11 cellular contexts compared by ENCODE assay signal in the genomic region with DNA sequence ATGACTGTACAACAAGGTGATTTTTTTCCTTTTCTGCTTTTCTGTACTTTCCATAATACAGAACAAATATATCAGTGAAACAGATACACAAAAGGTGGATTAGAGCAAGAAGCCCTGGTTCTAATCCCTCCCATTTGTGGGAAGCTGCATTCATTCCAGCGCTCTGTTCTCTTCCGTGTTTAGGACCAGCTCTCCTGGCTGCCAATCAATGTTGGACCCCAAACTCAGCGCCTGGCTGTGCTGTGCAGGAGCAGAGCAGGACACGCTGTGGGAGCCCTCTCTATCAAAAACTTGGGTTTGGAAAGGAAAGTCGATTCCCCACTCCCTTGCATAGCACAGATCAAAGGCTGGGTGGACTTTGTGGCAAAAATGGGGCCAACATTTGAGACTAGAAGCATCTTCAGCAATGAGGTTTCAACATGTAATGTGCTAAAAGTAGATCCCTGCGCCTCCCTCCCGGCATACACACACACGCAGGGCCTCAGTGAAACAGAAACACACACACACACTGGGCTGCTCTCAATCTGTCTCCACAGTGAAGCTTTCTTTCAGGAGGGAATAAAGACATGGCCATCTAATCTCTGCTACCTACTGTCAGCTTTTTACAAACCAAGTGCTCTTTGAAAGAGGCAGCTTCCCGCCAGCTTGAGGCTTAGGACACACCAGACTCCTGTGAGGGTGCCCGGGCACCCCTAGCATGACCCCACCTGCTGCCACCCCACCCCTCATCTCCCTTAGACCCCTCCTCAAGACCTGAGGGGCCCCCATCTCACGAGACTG. TPM values are rescaled to one million over a fixed set of nuclear protein-coding genes. Genes with fewer than 3 reads are reported as not detected.
DNase-seq lines count a peak whose midpoint lies in the region; ATAC-seq and TF ChIP-seq lines count a peak whose summit lies in the region.
"Had no signal": no experiment of that assay in that cellular context is flagged by ENCODE, and none has a peak within 500 bp of the region (broad histone marks: within the 10 kb centered on the region; RNA-seq: fewer than 3 reads in every experiment).

No MANE protein-coding gene starts in this region.

- intact Hi-C loops in thyroid gland (cut with DNase I) = no loop called here
- intact Hi-C loops in left colon (cut with DNase I, micrococcal nuclease) = no loop called here

- peaks cover 98% of the 10 kb centered on the region for H3K4me1 Mint-ChIP-seq in activated CD4-positive, alpha-beta T cell treated with anti-CD3 and anti-CD28 coated beads, Interleukin-2, amount 10 ng/mL, durations not matched to agents 7 days and 5 days
- H3K4me1 Mint-ChIP-seq in memory B cell = peaks cover 69% of the 10 kb centered on the region

- peak overlapping the region; percentile 18 for H3K4me3 Mint-ChIP-seq in activated CD4-positive, alpha-beta T cell treated with anti-CD3 and anti-CD28 coated beads, Interleukin-2, amount 10 ng/mL, durations not matched to agents 7 days and 5 days
- H3K4me3 Mint-ChIP-seq in memory B cell = no peak overlapping the region

- TF ChIP-seq POLR2A in thyroid gland (IDR thresholded peaks at IDR 0.05) = no peak

- H3K9me3 ChIP-seq in thyroid gland = no peaks in the 10 kb centered on the region
- H3K9me3 ChIP-seq: right lobe of liver had no signal

- ATAC-seq in memory B cell (ENCODE audit: low read depth) (no peak), left colon (no peak)
- ATAC-seq: right lobe of liver had no signal

- no peaks in the 10 kb centered on the region for H3K27me3 ChIP-seq in thyroid gland
- H3K27me3 ChIP-seq: right lobe of liver had no signal

- TF ChIP-seq CTCF in thyroid gland (IDR thresholded peaks at IDR 0.05) = no peak

- no peak overlapping the region for H3K4me3 ChIP-seq in thyroid gland (replicated peaks in 1 of 3)
- H3K4me3 ChIP-seq: right lobe of liver had no signal

- peaks cover 82% of the 10 kb centered on the region for H3K36me3 Mint-ChIP-seq in activated CD4-positive, alpha-beta T cell treated with anti-CD3 and anti-CD28 coated beads, Interleukin-2, amount 10 ng/mL, durations not matched to agents 7 days and 5 days (ENCODE audit: low read depth)
- H3K36me3 Mint-ChIP-seq in memory B cell = peaks cover 13% of the 10 kb centered on the region

- no peaks in the 10 kb centered on the region for H3K27me3 Mint-ChIP-seq in activated CD4-positive, alpha-beta T cell treated with anti-CD3 and anti-CD28 coated beads, Interleukin-2, amount 10 ng/mL, durations not matched to agents 7 days and 5 days
- H3K27me3 Mint-ChIP-seq in memory B cell = no peaks in the 10 kb centered on the region

- peak overlapping the region; percentile 72 for H3K27ac Mint-ChIP-seq in activated CD4-positive, alpha-beta T cell treated with anti-CD3 and anti-CD28 coated beads, Interleukin-2, amount 10 ng/mL, durations not matched to agents 7 days and 5 days
- H3K27ac Mint-ChIP-seq in memory B cell = peak overlapping the region; percentile 89

- peaks cover 62 to 84% of the 10 kb centered on the region in 2 donors for H3K4me1 ChIP-seq in thyroid gland

- 80 to 82% methylated on average over 11 of the region's 11 CpGs for WGBS in thyroid gland, 2 donors

- POLR2A ChIA-PET in activated CD4-positive, alpha-beta T cell treated with anti-CD3 and anti-CD28 coated beads, Interleukin-2, amount 10 ng/mL, durations not matched to agents 7 days and 5 days (lab: Charles Lee) = no interaction called here

- CTCF ChIA-PET in activated CD4-positive, alpha-beta T cell treated with anti-CD3 and anti-CD28 coated beads, Interleukin-2, amount 10 ng/mL, durations not matched to agents 7 days and 5 days (lab: Charles Lee) = interaction anchor here (0.9 to 4.8 kb wide), 2 partner anchors 8 to 15 kb away, joined by 5 to 13 read pairs; no protein-coding TSS in a partner anchor

- DNase-seq in activated CD4-positive, alpha-beta T cell treated with anti-CD3 and anti-CD28 coated beads, Interleukin-2, amount 10 ng/mL, durations not matched to agents 7 days and 5 days = no peak
- DNase-seq in activated CD4-positive, alpha-beta T cell treated with anti-CD3 and anti-CD28 coated beads for 1 hour = no peak
- DNase-seq in astrocyte of the hippocampus (ENCODE audit: low read depth, low spot score) (peak; percentile 38), memory B cell (ENCODE audit: low spot score in 2 of 2) (no peak), thyroid gland (no peak), retina (no peak), pons (ENCODE audit: low spot score) (no peak), left colon (no peak)
- DNase-seq: activated CD4-positive, alpha-beta T cell treated with anti-CD3 and anti-CD28 coated beads for 48 hours; NCI-H510A treated with DMSO at 0.1 percent for 48 hours; right lobe of liver had no signal

- H3K27ac ChIP-seq in thyroid gland = peak overlapping the region in 2 of 3 donors; percentile 0 to 35
- H3K27ac ChIP-seq: right lobe of liver had no signal

- no peaks in the 10 kb centered on the region for H3K9me3 Mint-ChIP-seq in activated CD4-positive, alpha-beta T cell treated with anti-CD3 and anti-CD28 coated beads, Interleukin-2, amount 10 ng/mL, durations not matched to agents 7 days and 5 days
- H3K9me3 Mint-ChIP-seq in memory B cell = no peaks in the 10 kb centered on the region

- peaks cover 3 to 11% of the 10 kb centered on the region in 2 donors for H3K36me3 ChIP-seq in thyroid gland

RNA-seq across cellular contexts. Expression of gene WDR1, which starts 12.2 kb away (rescaled TPM):
- total RNA-seq in activated CD4-positive, alpha-beta T cell treated with anti-CD3 and anti-CD28 coated beads, Interleukin-2, amount 10 ng/mL, durations not matched to agents 7 days and 5 days = 100 to 1,000 TPM; 452 to 454 TPM
- 100 to 1,000 TPM; 122 to 238 (median 213) TPM for total RNA-seq in thyroid gland
- total RNA-seq in left colon = 100 to 1,000 TPM; 448 to 457 TPM
